Comparison of ENCODE assay signal across 8 cellular contexts in genomic region chr3:113533534-113533892, GRCh38. TPM values are rescaled to one million over a fixed set of nuclear protein-coding genes. Genes with fewer than 3 reads are reported as not detected.
DNase-seq lines count a peak whose midpoint lies in the region; ATAC-seq and TF ChIP-seq lines count a peak whose summit lies in the region.

No MANE protein-coding gene starts in this region.

- no peaks in the 10 kb centered on the region for H3K4me1 ChIP-seq in parathyroid adenoma

- DNase-seq in endothelial cell (ENCODE audit: low spot score) = no peak
- DNase-seq in ureter (ENCODE audit: low spot score) = no peak
- DNase-seq in iPS-NIHi11 (ENCODE audit: low spot score) = no peak
- no peak for DNase-seq in NCI-H1436 treated with DMSO at 0.1 percent for 48 hours (lab: John Stamatoyannopoulos, UW)

- H3K4me1 Mint-ChIP-seq in endothelial cell (ENCODE audit: unreplicated experiment) = peaks cover 46% of the 10 kb centered on the region

- no peaks in the 10 kb centered on the region for H3K36me3 Mint-ChIP-seq in endothelial cell (ENCODE audit: low read depth, unreplicated experiment)

- H3K27me3 ChIP-seq in parathyroid adenoma (ENCODE audit: control insufficient read depth, insufficient read depth, low read length) = no peaks in the 10 kb centered on the region

- peak overlapping the region; percentile 73 for H3K4me3 ChIP-seq in parathyroid adenoma (ENCODE audit: low read depth, low read length)

- H3K79me2 ChIP-seq in parathyroid adenoma = no peaks in the 10 kb centered on the region

- no peaks in the 10 kb centered on the region for H3K9me3 Mint-ChIP-seq in endothelial cell (ENCODE audit: unreplicated experiment)

- peak overlapping the region; percentile 10 for H3K27ac Mint-ChIP-seq in endothelial cell (ENCODE audit: unreplicated experiment)

- TF ChIP-seq CTCF in VCaP (conservative IDR thresholded peaks at IDR 0.05) (no peak), endothelial cell (IDR thresholded peaks at IDR 0.05; ENCODE audit: unreplicated experiment) (no peak), parathyroid adenoma (IDR thresholded peaks at IDR 0.05) (no peak)

- no peaks in the 10 kb centered on the region for H3K36me3 ChIP-seq in parathyroid adenoma (ENCODE audit: control insufficient read depth, insufficient read depth, low read length)

- ATAC-seq in GM18498 (IDR thresholded peaks at IDR 0.05; ENCODE audit: unreplicated experiment) (peak; percentile 31), HG02642 (IDR thresholded peaks at IDR 0.05; ENCODE audit: poor library complexity, unreplicated experiment) (peak; percentile 25)

- peak overlapping the region; percentile 97 for H3K4me2 ChIP-seq in parathyroid adenoma (ENCODE audit: low read length)

- H3K4me3 Mint-ChIP-seq in endothelial cell (ENCODE audit: unreplicated experiment) = peak overlapping the region; percentile 80

- H3K27ac ChIP-seq in VCaP (peak overlapping the region; percentile 61), parathyroid adenoma (no peak overlapping the region)

- H3K9me3 ChIP-seq in parathyroid adenoma (ENCODE audit: control insufficient read depth, low read length) = no peaks in the 10 kb centered on the region

- peaks cover 23% of the 10 kb centered on the region for H3K27me3 Mint-ChIP-seq in endothelial cell (ENCODE audit: unreplicated experiment)

- peak overlapping the region; percentile 82 for H2AFZ ChIP-seq in parathyroid adenoma

- no peak overlapping the region for H3K9ac ChIP-seq in parathyroid adenoma

RNA-seq across cellular contexts. Expression of gene SIDT1, which starts 1.2 kb away (rescaled TPM):
- total RNA-seq in endothelial cell (ENCODE audit: unreplicated experiment) = 0.92 TPM
- 61.6 TPM for total RNA-seq in ureter

RNA-seq across cellular contexts. Expression of gene SPICE1, which starts 18.6 kb away (rescaled TPM):
- total RNA-seq in endothelial cell (ENCODE audit: unreplicated experiment) = 8.6 TPM
- total RNA-seq in ureter = 34.6 TPM

Comparison
In these comparisons a context has a peak if more than half of its experiments do, and no peak if none do; other contexts are left out.
1. RNA of gene SIDT1, which starts 1.2 kb away (total RNA-seq): 61.6 TPM in ureter (single experiment); 0.92 TPM in endothelial cell (single experiment); every median in the first group is over 10 times any median in the second.